1 cellular context compared by ENCODE assay signal in the genomic region with DNA sequence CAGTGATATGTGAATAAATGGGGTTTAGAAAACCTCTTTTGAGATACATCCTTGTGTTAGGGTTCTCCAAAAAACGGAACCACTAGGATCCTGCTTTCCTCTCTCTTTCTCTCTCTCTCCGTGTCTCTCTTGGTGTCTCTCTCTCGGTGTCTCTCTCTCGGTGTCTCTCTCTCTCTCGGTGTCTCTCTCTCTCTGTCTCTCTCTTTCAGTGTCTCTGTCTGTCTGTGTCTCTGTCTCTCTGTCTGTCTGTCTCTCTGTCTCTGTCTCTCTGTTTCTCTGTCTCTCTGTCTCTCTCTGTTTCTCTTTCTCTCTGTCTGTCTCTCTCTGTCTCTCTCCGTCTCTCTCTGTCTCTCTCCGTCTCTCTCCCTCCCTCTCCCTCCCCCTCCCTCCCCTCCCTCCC.
TF ChIP-seq lines count a peak whose summit lies in the region.

No MANE protein-coding gene starts in this region.

TF ChIP-seq in A549, 52 proteins besides CTCF, POLR2A, EP300 and RAD21 (continued from another document):
- TF ChIP-seq, protein P1, sequence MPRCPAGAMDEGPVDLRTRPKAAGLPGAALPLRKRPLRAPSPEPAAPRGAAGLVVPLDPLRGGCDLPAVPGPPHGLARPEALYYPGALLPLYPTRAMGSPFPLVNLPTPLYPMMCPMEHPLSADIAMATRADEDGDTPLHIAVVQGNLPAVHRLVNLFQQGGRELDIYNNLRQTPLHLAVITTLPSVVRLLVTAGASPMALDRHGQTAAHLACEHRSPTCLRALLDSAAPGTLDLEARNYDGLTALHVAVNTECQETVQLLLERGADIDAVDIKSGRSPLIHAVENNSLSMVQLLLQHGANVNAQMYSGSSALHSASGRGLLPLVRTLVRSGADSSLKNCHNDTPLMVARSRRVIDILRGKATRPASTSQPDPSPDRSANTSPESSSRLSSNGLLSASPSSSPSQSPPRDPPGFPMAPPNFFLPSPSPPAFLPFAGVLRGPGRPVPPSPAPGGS (IDR thresholded peaks at IDR 0.05), result no peak
